In the genomic region with DNA sequence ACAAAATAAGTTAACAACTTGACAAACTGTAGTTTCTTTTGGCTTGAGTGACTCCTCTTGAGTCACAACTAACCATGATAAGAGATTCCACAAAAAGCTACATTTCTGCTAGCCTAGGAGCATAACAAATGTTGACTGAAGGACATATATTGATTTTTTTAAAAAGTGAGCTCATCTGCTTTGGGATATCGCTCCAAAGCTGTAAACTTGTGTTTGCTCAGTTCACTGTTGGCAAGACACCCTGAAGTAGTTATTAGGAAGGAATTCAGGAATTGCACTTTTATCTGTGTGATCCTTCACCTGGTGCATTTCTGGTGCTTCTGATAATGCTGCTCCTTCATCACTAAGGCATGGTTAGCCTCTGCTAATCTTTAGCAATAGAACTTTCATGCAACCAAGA, we compare ENCODE assay signal across 1 cellular context.
TF ChIP-seq lines count a peak whose summit lies in the region.

No MANE protein-coding gene starts in this region.

TF ChIP-seq in IMR-90, 13 proteins besides CTCF, POLR2A, EP300 and RAD21:
- TF ChIP-seq SMC3 (IDR thresholded peaks at IDR 0.05; ENCODE audit: low read depth, low read length) = no peak
- TF ChIP-seq, protein P1, sequence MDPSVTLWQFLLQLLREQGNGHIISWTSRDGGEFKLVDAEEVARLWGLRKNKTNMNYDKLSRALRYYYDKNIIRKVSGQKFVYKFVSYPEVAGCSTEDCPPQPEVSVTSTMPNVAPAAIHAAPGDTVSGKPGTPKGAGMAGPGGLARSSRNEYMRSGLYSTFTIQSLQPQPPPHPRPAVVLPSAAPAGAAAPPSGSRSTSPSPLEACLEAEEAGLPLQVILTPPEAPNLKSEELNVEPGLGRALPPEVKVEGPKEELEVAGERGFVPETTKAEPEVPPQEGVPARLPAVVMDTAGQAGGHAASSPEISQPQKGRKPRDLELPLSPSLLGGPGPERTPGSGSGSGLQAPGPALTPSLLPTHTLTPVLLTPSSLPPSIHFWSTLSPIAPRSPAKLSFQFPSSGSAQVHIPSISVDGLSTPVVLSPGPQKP (IDR thresholded peaks at IDR 0.05; ENCODE audit: borderline replicate concordance, low read depth, low read length) = no peak
- TF ChIP-seq CHD1 (IDR thresholded peaks at IDR 0.05; ENCODE audit: low read depth, low read length) = no peak
